Comparison of ENCODE assay signal across 9 cellular contexts in genomic region chr17:65783845-65784334, GRCh38.
A peak's percentile ranks its signal among the peaks of the same experiment; 100 is the strongest.
DNase-seq lines count a peak whose midpoint lies in the region; ATAC-seq and TF ChIP-seq lines count a peak whose summit lies in the region.
"Had no signal": no experiment of that assay in that cellular context is flagged by ENCODE, and none has a peak within 500 bp of the region (broad histone marks: within the 10 kb centered on the region; RNA-seq: fewer than 3 reads in every experiment).

No MANE protein-coding gene starts in this region.

- in situ Hi-C loops in astrocyte of the spinal cord (cut with HindIII; ENCODE audit: low sequenced_read_pairs) (no loop called here), transverse colon (cut with MboI; ENCODE audit: low pct_ligation_motif_present in 1 of 4, low pct_unique_long_range_greater_than_20kb in 1 of 4, low sequenced_read_pairs in 3 of 4) (loop anchor here in 3 of 4 donors (25.0 kb wide), 2 partner anchors 222 to 497 kb away; partner anchors contain the start of gene AXIN2 (in 1 of the 3))

- TF ChIP-seq POLR2A in transverse colon (IDR thresholded peaks at IDR 0.05), result no peak

- no peak for ATAC-seq in HG03457 (IDR thresholded peaks at IDR 0.05; ENCODE audit: unreplicated experiment)
- no peak for ATAC-seq in HG02759 (IDR thresholded peaks at IDR 0.05; ENCODE audit: unreplicated experiment)

- H3K27ac ChIP-seq in transverse colon, result peak overlapping the region; percentile 60 to 77 (median 70)

- H3K36me3 ChIP-seq in kidney epithelial cell (ENCODE audit: control insufficient read depth, insufficient read depth, low read length), result no peaks in the 10 kb centered on the region
- H3K36me3 ChIP-seq in transverse colon, result no peaks in the 10 kb centered on the region

- intact Hi-C loops in transverse colon (cut with DNase I; ENCODE audit: low total_unique reads), result no loop called here

- DNase-seq in HS-27A (ENCODE audit: low read depth) (peak; percentile 45), astrocyte of the spinal cord (ENCODE audit: low read depth, low spot score) (peak; percentile 95), kidney epithelial cell (ENCODE audit: low read depth) (peak; percentile 77), transverse colon (peak; percentile 32), putamen (ENCODE audit: low spot score) (no peak)
- DNase-seq: activated gamma-delta T cell, MV-4-11 had no signal

- TF ChIP-seq EP300 in transverse colon (IDR thresholded peaks at IDR 0.05; ENCODE audit: low read depth), result no peak

- H3K27me3 ChIP-seq in kidney epithelial cell (ENCODE audit: control insufficient read depth, insufficient read depth, low read length), result no peaks in the 10 kb centered on the region
- H3K27me3 ChIP-seq in transverse colon, result no peaks in the 10 kb centered on the region

- H3K4me3 ChIP-seq in astrocyte of the spinal cord (ENCODE audit: low read depth, low read length) (no peak overlapping the region), kidney epithelial cell (ENCODE audit: low read depth, low read length) (no peak overlapping the region), transverse colon (peak overlapping the region in 1 of 4 donors; percentile 14)

- H3K9me3 ChIP-seq in transverse colon, result no peaks in the 10 kb centered on the region

- H3K4me1 ChIP-seq in transverse colon, result peaks cover 10 to 32% (median 22%) of the 10 kb centered on the region in 4 donors

- TF ChIP-seq CTCF in astrocyte of the spinal cord (IDR thresholded peaks at IDR 0.05; ENCODE audit: low read depth, low read length) (no peak), kidney epithelial cell (IDR thresholded peaks at IDR 0.05; ENCODE audit: insufficient read depth, low read length, poor library complexity, severe bottlenecking) (no peak), transverse colon (IDR thresholded peaks at IDR 0.05) (no peak)

- WGBS in transverse colon (ENCODE audit: low coverage in 1 of 2), 2 donors, result 38% methylated on average over 4 of the region's 4 CpGs
